8 cellular contexts compared by ENCODE assay signal in the genomic region with DNA sequence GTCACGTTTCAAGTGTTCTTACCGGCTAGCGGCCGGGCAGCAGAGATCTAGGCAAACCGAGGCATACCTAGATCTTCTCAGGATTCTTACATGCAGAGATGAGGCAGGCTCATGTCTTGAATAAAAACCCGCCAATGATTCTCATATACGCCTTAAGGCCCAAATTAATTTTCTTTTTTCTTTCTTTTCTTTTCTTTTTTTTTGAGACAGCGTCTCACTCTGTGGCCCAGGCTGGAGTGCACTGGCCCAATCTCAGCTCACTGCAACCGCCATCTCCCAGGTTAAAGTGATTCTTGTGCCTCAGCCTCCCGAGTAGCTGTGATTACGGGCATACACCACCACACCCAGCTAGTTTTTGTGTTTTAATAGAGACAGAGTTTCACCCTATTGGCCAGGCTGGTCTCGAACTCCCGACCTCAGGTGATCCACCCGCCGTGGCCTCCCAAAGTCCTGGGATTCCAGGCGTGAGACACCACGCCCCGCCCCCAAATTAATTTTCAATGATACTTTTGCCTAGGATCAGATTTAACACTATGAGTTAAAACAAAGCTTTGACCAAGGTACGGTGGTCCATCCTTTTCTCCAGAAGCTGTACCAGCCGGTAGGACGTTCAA. TPM values are rescaled to one million over a fixed set of nuclear protein-coding genes. Genes with fewer than 3 reads are reported as not detected.
DNase-seq lines count a peak whose midpoint lies in the region; ATAC-seq, FAIRE-seq and TF ChIP-seq lines count a peak whose summit lies in the region.

No MANE protein-coding gene starts in this region.

- no peak for TF ChIP-seq EP300 in neural cell (conservative IDR thresholded peaks at IDR 0.05; ENCODE audit: poor library complexity, severe bottlenecking)

- H3K4me3 ChIP-seq in BLaER1, result peak overlapping the region; percentile 97
- H3K4me3 ChIP-seq in NB4 (ENCODE audit: low read depth, low read length), result peak overlapping the region; percentile 74
- H3K4me3 ChIP-seq in effector memory CD4-positive, alpha-beta T cell (ENCODE audit: insufficient read depth, low read depth, low read length, poor library complexity, severe bottlenecking), result peak overlapping the region; percentile 88
- peak overlapping the region; percentile 99 for H3K4me3 ChIP-seq in neural cell (ENCODE audit: low read length)

- H3K4me1 ChIP-seq in BLaER1, result peaks cover 50% of the 10 kb centered on the region
- peaks cover 4% of the 10 kb centered on the region for H3K4me1 ChIP-seq in effector memory CD4-positive, alpha-beta T cell (ENCODE audit: control insufficient read depth, insufficient read depth, low read length, poor library complexity, severe bottlenecking)

- H3K79me2 ChIP-seq in neural cell (replicated peaks; ENCODE audit: insufficient read depth, low read length), result no peaks in the 10 kb centered on the region

- H3K4me2 ChIP-seq in BLaER1 (peak overlapping the region; percentile 80), neural cell (ENCODE audit: low read length) (peak overlapping the region; percentile 11)

- H3K9me2 ChIP-seq in neural cell (ENCODE audit: insufficient read depth, low read length), result no peaks in the 10 kb centered on the region

- DNase-seq in NB4 (ENCODE audit: low read depth) (no peak), NCI-H187 treated with DMSO at 0.1 percent for 48 hours (lab: John Stamatoyannopoulos, UW) (no peak), HTR-8/SVneo (ENCODE audit: insufficient read length, low spot score) (no peak)
- DNase-seq in effector memory CD4-positive, alpha-beta T cell, result no peak

- TF ChIP-seq POLR2A in NB4 (IDR thresholded peaks at IDR 0.05; ENCODE audit: extremely low read depth, insufficient read length), result no peak

- no peaks in the 10 kb centered on the region for H3K9me3 ChIP-seq in BLaER1
- H3K9me3 ChIP-seq in effector memory CD4-positive, alpha-beta T cell (ENCODE audit: control insufficient read depth, low read length), result no peaks in the 10 kb centered on the region
- no peaks in the 10 kb centered on the region for H3K9me3 ChIP-seq in neural cell (ENCODE audit: low read length)

- ATAC-seq in GM21526 (IDR thresholded peaks at IDR 0.05; ENCODE audit: low FRiP score, unreplicated experiment), result no peak
- ATAC-seq in HG03108 (IDR thresholded peaks at IDR 0.05; ENCODE audit: unreplicated experiment), result no peak

- H3K36me3 ChIP-seq in BLaER1 (peaks cover 4% of the 10 kb centered on the region; the same call in 1 of the 2 replicates), neural cell (ENCODE audit: insufficient read depth, low read length) (no peaks in the 10 kb centered on the region)
- H3K36me3 ChIP-seq in effector memory CD4-positive, alpha-beta T cell (ENCODE audit: control insufficient read depth, insufficient read depth, low read length), result no peaks in the 10 kb centered on the region

- TF ChIP-seq CTCF in NB4 (IDR thresholded peaks at IDR 0.05; ENCODE audit: low read depth, low read length) (no peak), neural cell (IDR thresholded peaks at IDR 0.05; ENCODE audit: poor library complexity, severe bottlenecking) (no peak)

- TF ChIP-seq RAD21 in neural cell (conservative IDR thresholded peaks at IDR 0.05), result no peak

- H3F3A ChIP-seq in neural cell (ENCODE audit: insufficient read depth, low read length, poor library complexity, severe bottlenecking), result peaks cover 7% of the 10 kb centered on the region

- H4K20me1 ChIP-seq in BLaER1, result no peaks in the 10 kb centered on the region
- H4K20me1 ChIP-seq in neural cell (ENCODE audit: insufficient read depth), result no peaks in the 10 kb centered on the region

- peak overlapping the region; percentile 78 for H2AFZ ChIP-seq in neural cell (ENCODE audit: low read depth, low read length)

- no peaks in the 10 kb centered on the region for H3K27me3 ChIP-seq in BLaER1
- no peaks in the 10 kb centered on the region for H3K27me3 ChIP-seq in effector memory CD4-positive, alpha-beta T cell (replicated peaks; ENCODE audit: control insufficient read depth, insufficient read depth, low read length, poor library complexity, severe bottlenecking)
- no peaks in the 10 kb centered on the region for H3K27me3 ChIP-seq in neural cell (ENCODE audit: insufficient read depth, low read depth, low read length)

- H3K9ac ChIP-seq in BLaER1 (peak overlapping the region; percentile 98), neural cell (ENCODE audit: low read length) (peak overlapping the region; percentile 96)

- peak overlapping the region; percentile 99 for H3K27ac ChIP-seq in BLaER1
- H3K27ac ChIP-seq in effector memory CD4-positive, alpha-beta T cell (ENCODE audit: insufficient read depth, low read length, poor library complexity, severe bottlenecking), result no peak overlapping the region
- H3K27ac ChIP-seq in neural cell (ENCODE audit: low read length), result peak overlapping the region; percentile 80

- FAIRE-seq in HTR-8/SVneo (lab: Jason Lieb, UNC), result no peak

TF ChIP-seq in neural cell, 6 proteins besides CTCF, POLR2A, EP300 and RAD21:
- no peak for TF ChIP-seq POLR2AphosphoS5 (IDR thresholded peaks at IDR 0.05)
- TF ChIP-seq EZH2 (IDR thresholded peaks at IDR 0.05; ENCODE audit: borderline replicate concordance, insufficient read depth, low read length, poor library complexity, severe bottlenecking), result no peak
- TF ChIP-seq REST (IDR thresholded peaks at IDR 0.05; ENCODE audit: borderline replicate concordance), result no peak
- no peak for TF ChIP-seq TAF1 (IDR thresholded peaks at IDR 0.05; ENCODE audit: low read depth)
- no peak for TF ChIP-seq SMC3 (conservative IDR thresholded peaks at IDR 0.05; ENCODE audit: poor library complexity)
- no peak for TF ChIP-seq MXI1 (conservative IDR thresholded peaks at IDR 0.05; ENCODE audit: poor library complexity, severe bottlenecking)

RNA-seq across cellular contexts. Expression of gene C9orf40, which starts 1.5 kb away (rescaled TPM):
- polyA plus RNA-seq in neural cell, result 14.4 and 16.1 TPM in 2 replicates
- 13.7 and 15.1 TPM in 2 replicates for polyA minus RNA-seq in neural cell
